ENCODE assay signal across 2 cellular contexts in the genomic region with DNA sequence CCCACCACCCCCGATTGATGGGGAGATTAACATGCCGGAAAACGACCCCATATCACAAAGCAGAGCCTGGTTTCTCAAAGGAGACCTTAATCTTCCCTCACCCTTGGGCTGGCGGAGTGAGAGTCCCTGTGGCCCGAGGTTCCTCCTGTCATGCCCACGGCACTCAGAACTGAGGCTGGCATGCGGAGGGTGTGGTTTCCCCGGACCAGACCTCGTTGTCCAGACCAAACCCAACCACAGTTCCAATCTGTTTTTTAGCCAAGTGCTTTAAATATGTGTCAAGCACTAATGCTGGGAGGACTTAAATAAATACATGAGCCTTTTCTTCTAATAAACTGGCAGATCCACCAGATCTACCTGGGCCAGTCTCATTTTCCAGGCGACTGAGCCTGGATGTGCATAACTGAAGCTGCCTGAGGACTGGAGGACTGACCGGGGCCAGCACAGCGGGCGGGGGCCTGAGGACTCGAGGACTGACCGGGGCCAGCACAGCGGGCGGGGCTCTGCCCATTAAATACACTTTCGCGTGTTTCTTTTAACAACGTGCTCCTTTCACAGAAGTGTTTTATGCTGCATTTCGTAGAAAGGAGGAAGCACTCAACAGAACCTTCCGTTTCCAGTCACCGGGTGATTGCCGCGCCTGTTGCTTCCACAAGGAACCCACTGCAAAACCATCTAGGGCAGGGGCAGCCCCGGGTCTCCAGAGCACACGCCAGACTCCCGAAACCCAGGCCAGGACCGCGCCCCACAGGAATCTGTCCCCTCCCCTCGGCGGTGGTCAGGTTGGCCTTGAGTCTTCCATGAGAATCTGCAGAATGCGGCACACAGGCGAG.
TF ChIP-seq lines count a peak whose summit lies in the region.

No MANE protein-coding gene starts in this region.

TF ChIP-seq in SK-N-SH, 30 proteins besides CTCF, POLR2A, EP300 and RAD21:
- TF ChIP-seq RFX5 (IDR thresholded peaks at IDR 0.05; ENCODE audit: low read length), result no peak
- no peak for TF ChIP-seq SIN3A (IDR thresholded peaks at IDR 0.05; ENCODE audit: borderline replicate concordance, low read depth, low read length)
- TF ChIP-seq, protein P1, sequence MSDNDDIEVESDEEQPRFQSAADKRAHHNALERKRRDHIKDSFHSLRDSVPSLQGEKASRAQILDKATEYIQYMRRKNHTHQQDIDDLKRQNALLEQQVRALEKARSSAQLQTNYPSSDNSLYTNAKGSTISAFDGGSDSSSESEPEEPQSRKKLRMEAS (IDR thresholded peaks at IDR 0.05; ENCODE audit: low read depth), result no peak
- TF ChIP-seq TAF1 (IDR thresholded peaks at IDR 0.05; ENCODE audit: borderline replicate concordance, low read depth, low read length), result no peak
- TF ChIP-seq USF1 (IDR thresholded peaks at IDR 0.05; ENCODE audit: borderline replicate concordance, low read depth), result no peak

TF ChIP-seq in SK-N-SH treated with all-trans-retinoic acid at 6 μM for 48 hours, 23 proteins besides CTCF, POLR2A, EP300 and RAD21:
- no peak for TF ChIP-seq ZFP30 (CRISPR knock-in tag; IDR thresholded peaks at IDR 0.05)
- no peak for TF ChIP-seq TOX (CRISPR knock-in tag; IDR thresholded peaks at IDR 0.05; ENCODE audit: borderline replicate concordance)
- no peak for TF ChIP-seq ZNF8 (CRISPR knock-in tag; IDR thresholded peaks at IDR 0.05)
- TF ChIP-seq, protein P2, sequence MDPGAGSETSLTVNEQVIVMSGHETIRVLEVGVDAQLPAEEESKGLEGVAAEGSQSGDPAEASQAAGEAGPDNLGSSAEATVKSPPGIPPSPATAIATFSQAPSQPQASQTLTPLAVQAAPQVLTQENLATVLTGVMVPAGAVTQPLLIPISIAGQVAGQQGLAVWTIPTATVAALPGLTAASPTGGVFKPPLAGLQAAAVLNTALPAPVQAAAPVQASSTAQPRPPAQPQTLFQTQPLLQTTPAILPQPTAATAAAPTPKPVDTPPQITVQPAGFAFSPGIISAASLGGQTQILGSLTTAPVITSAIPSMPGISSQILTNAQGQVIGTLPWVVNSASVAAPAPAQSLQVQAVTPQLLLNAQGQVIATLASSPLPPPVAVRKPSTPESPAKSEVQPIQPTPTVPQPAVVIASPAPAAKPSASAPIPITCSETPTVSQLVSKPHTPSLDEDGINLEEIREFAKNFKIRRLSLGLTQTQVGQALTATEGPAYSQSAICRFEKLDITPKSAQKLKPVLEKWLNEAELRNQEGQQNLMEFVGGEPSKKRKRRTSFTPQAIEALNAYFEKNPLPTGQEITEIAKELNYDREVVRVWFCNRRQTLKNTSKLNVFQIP (CRISPR knock-in tag; IDR thresholded peaks at IDR 0.05; ENCODE audit: borderline replicate concordance, low read depth), result no peak
- no peak for TF ChIP-seq ESRRG (CRISPR knock-in tag; IDR thresholded peaks at IDR 0.05)
- TF ChIP-seq ZC3H10 (CRISPR knock-in tag; IDR thresholded peaks at IDR 0.05), result no peak
- TF ChIP-seq PATZ1 (CRISPR knock-in tag; IDR thresholded peaks at IDR 0.05; ENCODE audit: borderline replicate concordance), result no peak
- TF ChIP-seq, protein P3, sequence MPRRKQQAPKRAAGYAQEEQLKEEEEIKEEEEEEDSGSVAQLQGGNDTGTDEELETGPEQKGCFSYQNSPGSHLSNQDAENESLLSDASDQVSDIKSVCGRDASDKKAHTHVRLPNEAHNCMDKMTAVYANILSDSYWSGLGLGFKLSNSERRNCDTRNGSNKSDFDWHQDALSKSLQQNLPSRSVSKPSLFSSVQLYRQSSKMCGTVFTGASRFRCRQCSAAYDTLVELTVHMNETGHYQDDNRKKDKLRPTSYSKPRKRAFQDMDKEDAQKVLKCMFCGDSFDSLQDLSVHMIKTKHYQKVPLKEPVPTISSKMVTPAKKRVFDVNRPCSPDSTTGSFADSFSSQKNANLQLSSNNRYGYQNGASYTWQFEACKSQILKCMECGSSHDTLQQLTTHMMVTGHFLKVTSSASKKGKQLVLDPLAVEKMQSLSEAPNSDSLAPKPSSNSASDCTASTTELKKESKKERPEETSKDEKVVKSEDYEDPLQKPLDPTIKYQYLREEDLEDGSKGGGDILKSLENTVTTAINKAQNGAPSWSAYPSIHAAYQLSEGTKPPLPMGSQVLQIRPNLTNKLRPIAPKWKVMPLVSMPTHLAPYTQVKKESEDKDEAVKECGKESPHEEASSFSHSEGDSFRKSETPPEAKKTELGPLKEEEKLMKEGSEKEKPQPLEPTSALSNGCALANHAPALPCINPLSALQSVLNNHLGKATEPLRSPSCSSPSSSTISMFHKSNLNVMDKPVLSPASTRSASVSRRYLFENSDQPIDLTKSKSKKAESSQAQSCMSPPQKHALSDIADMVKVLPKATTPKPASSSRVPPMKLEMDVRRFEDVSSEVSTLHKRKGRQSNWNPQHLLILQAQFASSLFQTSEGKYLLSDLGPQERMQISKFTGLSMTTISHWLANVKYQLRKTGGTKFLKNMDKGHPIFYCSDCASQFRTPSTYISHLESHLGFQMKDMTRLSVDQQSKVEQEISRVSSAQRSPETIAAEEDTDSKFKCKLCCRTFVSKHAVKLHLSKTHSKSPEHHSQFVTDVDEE (CRISPR knock-in tag; IDR thresholded peaks at IDR 0.05), result no peak
